9 cellular contexts compared by ENCODE assay signal in the genomic region with DNA sequence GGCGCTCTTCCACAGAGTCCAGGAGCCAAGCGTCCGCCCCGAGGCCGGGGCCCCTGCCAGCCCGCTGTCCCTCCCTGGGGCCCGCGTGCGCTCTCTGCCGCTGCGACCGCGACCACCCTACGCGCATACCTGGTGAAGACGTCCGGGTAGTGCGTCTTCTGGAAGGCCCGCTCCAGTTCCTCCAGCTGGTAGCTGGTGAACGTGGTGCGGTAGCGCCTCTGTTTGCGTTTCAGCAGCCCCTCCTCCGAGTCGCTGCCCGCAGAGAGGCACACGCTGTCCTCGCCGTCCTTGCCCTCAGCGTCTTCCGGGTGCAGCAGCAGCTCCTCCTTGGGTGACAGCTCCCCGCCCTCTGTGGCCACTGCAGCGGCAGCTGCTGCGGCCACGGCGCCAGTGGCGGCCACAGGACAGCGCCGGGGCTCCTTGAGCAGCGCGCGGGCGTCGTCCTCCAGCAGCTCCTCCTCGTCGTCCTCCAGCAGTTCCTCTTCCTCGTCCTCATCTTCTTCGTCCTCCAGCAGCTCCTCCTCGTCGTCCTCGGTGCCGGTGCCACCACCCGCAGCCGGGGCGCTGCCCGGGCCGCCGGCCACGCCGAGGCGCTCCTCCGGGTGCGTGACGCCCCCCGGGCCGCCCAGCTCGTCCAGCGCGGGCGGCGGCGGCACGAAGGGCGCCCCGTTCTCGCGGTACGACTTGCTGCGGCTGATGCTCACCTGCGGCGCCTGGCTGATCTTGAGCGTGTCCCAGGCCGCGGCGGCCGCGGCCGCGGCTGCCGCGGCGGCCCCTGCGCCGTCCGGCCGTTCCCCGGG. TPM values are rescaled to one million over a fixed set of nuclear protein-coding genes. Genes with fewer than 3 reads are reported as not detected.
DNase-seq lines count a peak whose midpoint lies in the region; ATAC-seq and TF ChIP-seq lines count a peak whose summit lies in the region.
"Had no signal": no experiment of that assay in that cellular context is flagged by ENCODE, and none has a peak within 500 bp of the region (broad histone marks: within the 10 kb centered on the region; RNA-seq: fewer than 3 reads in every experiment).

No MANE protein-coding gene starts in this region.

- H3K27ac ChIP-seq in heart left ventricle: no peak overlapping the region
- no peak overlapping the region for H3K27ac ChIP-seq in SK-N-MC
- H3K27ac ChIP-seq in upper lobe of right lung: no peak overlapping the region

- intact Hi-C loops in heart left ventricle (cut with DNase I) (no loop called here), Right ventricle myocardium superior (cut with DNase I) (no loop called here), upper lobe of right lung (cut with DNase I) (no loop called here)

- 0 to 35% (median 13%) methylated on average over 38 to 97 of the region's 97 CpGs for WGBS in heart left ventricle, 4 donors

- H3K4me1 ChIP-seq in heart left ventricle (peaks cover 0 to 25% (median 0%) of the 10 kb centered on the region in 12 donors), upper lobe of right lung (peaks cover 4% of the 10 kb centered on the region)

- ATAC-seq in heart left ventricle: no peak
- no peak for ATAC-seq in Right ventricle myocardium superior (ENCODE audit: poor library complexity)
- ATAC-seq in upper lobe of right lung: peak; percentile 39
- ATAC-seq in HG02571 (IDR thresholded peaks at IDR 0.05; ENCODE audit: unreplicated experiment): no peak
- no peak for ATAC-seq in HG02610 (IDR thresholded peaks at IDR 0.05; ENCODE audit: unreplicated experiment)

- H3K27me3 ChIP-seq in heart left ventricle (peaks cover 23 to 96% (median 85%) of the 10 kb centered on the region in 9 donors), upper lobe of right lung (peaks cover 76% of the 10 kb centered on the region)

- H3K9me3 ChIP-seq in heart left ventricle (no peaks in the 10 kb centered on the region), SK-N-MC (ENCODE audit: low read depth, low read length) (no peaks in the 10 kb centered on the region), iPS-18c (ENCODE audit: control insufficient read depth, insufficient read depth, low read length) (no peaks in the 10 kb centered on the region), upper lobe of right lung (no peaks in the 10 kb centered on the region)

- H3K36me3 ChIP-seq in heart left ventricle (no peaks in the 10 kb centered on the region), SK-N-MC (ENCODE audit: insufficient read depth, low read length) (no peaks in the 10 kb centered on the region), upper lobe of right lung (no peaks in the 10 kb centered on the region)

- no peak overlapping the region for H3K9ac ChIP-seq in SK-N-MC (ENCODE audit: insufficient read length)

- DNase-seq in heart left ventricle: no peak
- DNase-seq in Right ventricle myocardium superior: no peak
- no peak for DNase-seq in SK-N-MC (ENCODE audit: low read depth, low spot score)
- no peak for DNase-seq in upper lobe of right lung
- DNase-seq in stimulated activated CD4-positive, alpha-beta T cell treated with anti-CD3 and anti-CD28 coated beads, Interleukin-2, amount 100 ng/mL, for 24 hours: no peak
- DNase-seq: NCI-H1105 had no signal

- TF ChIP-seq CTCF in heart left ventricle (IDR thresholded peaks at IDR 0.05): no peak
- no peak for TF ChIP-seq CTCF in upper lobe of right lung (IDR thresholded peaks at IDR 0.05)

- TF ChIP-seq POLR2A in heart left ventricle (IDR thresholded peaks at IDR 0.05): no peak

- H3K4me3 ChIP-seq in heart left ventricle (peak overlapping the region in 7 of 12 donors; percentile 4 to 42 (median 15)), SK-N-MC (peak overlapping the region; percentile 72), iPS-18c (ENCODE audit: insufficient read depth, low read depth, low read length) (peak overlapping the region; percentile 20; the same call in 1 of the 2 replicates), upper lobe of right lung (no peak overlapping the region)

RNA-seq across cellular contexts. Expression of gene ARX, which starts 2.8 kb away (rescaled TPM):
- total RNA-seq in heart left ventricle: not detected
- not detected for polyA plus RNA-seq in heart left ventricle
- not detected for total RNA-seq in Right ventricle myocardium superior
- total RNA-seq in upper lobe of right lung: not detected
